Comparison of ENCODE assay signal across 15 cellular contexts in the genomic region with DNA sequence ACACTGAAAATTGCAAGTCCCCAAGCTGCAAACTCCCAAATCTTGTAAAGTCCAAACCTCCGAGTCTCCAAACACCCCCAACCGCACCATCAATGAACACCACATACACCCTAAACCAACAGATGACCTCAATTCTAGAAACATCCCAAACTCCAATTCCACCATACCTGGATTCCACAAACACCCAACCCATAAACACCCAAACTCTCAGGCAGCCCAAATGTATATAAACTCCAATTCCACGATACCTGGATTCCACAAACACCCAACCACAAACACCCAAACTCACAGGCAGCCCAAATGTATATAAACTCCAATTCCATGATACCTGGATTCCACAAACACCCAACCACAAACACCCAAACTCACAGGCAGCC. TPM values are rescaled to one million over a fixed set of nuclear protein-coding genes. Genes with fewer than 3 reads are reported as not detected.
DNase-seq lines count a peak whose midpoint lies in the region; ATAC-seq and TF ChIP-seq lines count a peak whose summit lies in the region.
"Had no signal": no experiment of that assay in that cellular context is flagged by ENCODE, and none has a peak within 500 bp of the region (broad histone marks: within the 10 kb centered on the region; RNA-seq: fewer than 3 reads in every experiment).

No MANE protein-coding gene starts in this region.

- intact Hi-C loops in sigmoid colon (cut with DNase I) = no loop called here

- no peak for TF ChIP-seq EP300 in sigmoid colon (IDR thresholded peaks at IDR 0.05)

- peaks cover 0 to 33% (median 5%) of the 10 kb centered on the region in 11 experiments; a peak in 11 of 22 replicates for H3K36me3 ChIP-seq in BLaER1 treated with 17β-estradiol and CSF1 and Interleukin-3, amounts not matched to agents 10 nM and 100 nM
- H3K36me3 ChIP-seq in RWPE2 (ENCODE audit: low read depth) (peaks cover 13% of the 10 kb centered on the region), sigmoid colon (no peaks in the 10 kb centered on the region)
- H3K36me3 ChIP-seq: gastrocnemius medialis, neural progenitor cell had no signal

- peak overlapping the region; percentile 75 to 95 (median 90); a peak in 21 of 22 replicates for H3K4me2 ChIP-seq in BLaER1 treated with 17β-estradiol and CSF1 and Interleukin-3, amounts not matched to agents 10 nM and 100 nM
- H3K4me2 ChIP-seq: neural progenitor cell had no signal

- no peak for DNase-seq in RWPE2 (ENCODE audit: low spot score)
- DNase-seq in fibroblast of pulmonary artery (ENCODE audit: low read depth) = no peak
- no peak for DNase-seq in sigmoid colon
- DNase-seq in DMS53 treated with DMSO at 0.1 percent for 48 hours (lab: John Stamatoyannopoulos, UW; ENCODE audit: unreplicated experiment) = no peak
- DNase-seq in SIG-M5 (lab: John Stamatoyannopoulos, UW) = no peak
- DNase-seq: activated CD4-positive, alpha-beta memory T cell treated with anti-CD3 and anti-CD28 coated beads, Interleukin-2, amount 10 ng/mL, durations not matched to agents 7 days and 5 days; activated T-cell treated with anti-CD3 and anti-CD28 coated beads, Interleukin-2, amount 50 U/mL, for 4 hours; cerebellar nuclear complex; NCI-H526 treated with DMSO at 0.1 percent for 48 hours had no signal

- H3K9ac ChIP-seq in BLaER1 treated with 17β-estradiol and CSF1 and Interleukin-3, amounts not matched to agents 10 nM and 100 nM = peak overlapping the region in 10 of 11 experiments; percentile 22 to 72 (median 65); a peak in 14 of 22 replicates
- H3K9ac ChIP-seq: neural progenitor cell had no signal

- no peaks in the 10 kb centered on the region for H3K27me3 ChIP-seq in BLaER1 treated with 17β-estradiol and CSF1 and Interleukin-3, amounts not matched to agents 10 nM and 100 nM
- H3K27me3 ChIP-seq in RWPE2 (ENCODE audit: insufficient read depth, poor library complexity, severe bottlenecking) (no peaks in the 10 kb centered on the region), sigmoid colon (peaks cover 0 to 12% (median 4%) of the 10 kb centered on the region in 3 donors)
- H3K27me3 ChIP-seq: neural progenitor cell had no signal

- 92 to 95% methylated on average over 3 of the region's 3 CpGs for WGBS in sigmoid colon, 2 donors

- no peak for ATAC-seq in RWPE2 (ENCODE audit: low read depth)
- ATAC-seq in HG02970 (IDR thresholded peaks at IDR 0.05; ENCODE audit: low FRiP score, unreplicated experiment) = no peak
- ATAC-seq: activated T-cell treated with anti-CD3 and anti-CD28 coated beads, Interleukin-2, amount 50 U/mL, for 4 hours had no signal

- peak overlapping the region in 10 of 11 experiments; percentile 53 to 77 (median 72); a peak in 20 of 22 replicates for H3K27ac ChIP-seq in BLaER1 treated with 17β-estradiol and CSF1 and Interleukin-3, amounts not matched to agents 10 nM and 100 nM
- H3K27ac ChIP-seq in RWPE2 (ENCODE audit: poor library complexity, severe bottlenecking) (peak overlapping the region; percentile 52), sigmoid colon (peak overlapping the region in 3 of 4 donors; percentile 31 to 45 (median 41))
- H3K27ac ChIP-seq: C4-2B, neural progenitor cell had no signal

- peaks cover 0 to 23% (median 0%) of the 10 kb centered on the region in 11 experiments; a peak in 3 of 22 replicates for H4K20me1 ChIP-seq in BLaER1 treated with 17β-estradiol and CSF1 and Interleukin-3, amounts not matched to agents 10 nM and 100 nM

- TF ChIP-seq CTCF in RWPE2 (IDR thresholded peaks at IDR 0.05; ENCODE audit: poor library complexity, severe bottlenecking) = no peak
- TF ChIP-seq CTCF in fibroblast of pulmonary artery (IDR thresholded peaks at IDR 0.05; ENCODE audit: low read length, missing control alignments) = no peak
- TF ChIP-seq CTCF in sigmoid colon (IDR thresholded peaks at IDR 0.05) = no peak

- H3K9me3 ChIP-seq in BLaER1 treated with 17β-estradiol and CSF1 and Interleukin-3, amounts not matched to agents 10 nM and 100 nM (replicated peaks in 1 of 11) = no peaks in the 10 kb centered on the region
- H3K9me3 ChIP-seq in RWPE2 (ENCODE audit: severe bottlenecking) (no peaks in the 10 kb centered on the region), sigmoid colon (no peaks in the 10 kb centered on the region)
- H3K9me3 ChIP-seq: gastrocnemius medialis had no signal

- H3K4me1 ChIP-seq in BLaER1 treated with 17β-estradiol and CSF1 and Interleukin-3, amounts not matched to agents 10 nM and 100 nM = peaks cover 51 to 64% (median 59%) of the 10 kb centered on the region in 10 experiments
- H3K4me1 ChIP-seq in RWPE2 (ENCODE audit: insufficient read depth, poor library complexity, severe bottlenecking) (peaks cover 23% of the 10 kb centered on the region), sigmoid colon (peaks cover 0 to 5% (median 0%) of the 10 kb centered on the region in 4 donors)
- H3K4me1 ChIP-seq: gastrocnemius medialis, neural progenitor cell had no signal

- no peak for TF ChIP-seq POLR2A in sigmoid colon (IDR thresholded peaks at IDR 0.05)

- H3K4me3 ChIP-seq in BLaER1 treated with 17β-estradiol and CSF1 and Interleukin-3, amounts not matched to agents 10 nM and 100 nM = peak overlapping the region in 8 of 10 experiments; percentile 28 to 70 (median 53); a peak in 16 of 20 replicates
- H3K4me3 ChIP-seq in RWPE2 (ENCODE audit: severe bottlenecking) (peak overlapping the region; percentile 16), fibroblast of pulmonary artery (replicated peaks; ENCODE audit: low read depth, low read length) (peak overlapping the region; percentile 94), sigmoid colon (peak overlapping the region; percentile 4 to 33 (median 25))
- H3K4me3 ChIP-seq: neural progenitor cell had no signal

RNA-seq across cellular contexts. Expression of a gene that starts 0.5 kb away (rescaled TPM):
- total RNA-seq in sigmoid colon = 1,000 to 10,000 TPM in 1 of 4 donors, 100 to 1,000 TPM in 3; 317 to 1,284 (median 452) TPM
- polyA plus RNA-seq in sigmoid colon = 100 to 1,000 TPM in 1 of 3 donors, 10 to 100 TPM in 1, 1 to 10 TPM in 1; 9.0 to 313 (median 66.7) TPM

RNA-seq across cellular contexts. Expression of a gene that starts 17.4 kb away (rescaled TPM):
- total RNA-seq in sigmoid colon = 10 to 100 TPM; 44.5 to 67.3 (median 58.8) TPM
- 10 to 100 TPM; 39.0 to 91.1 (median 53.4) TPM for polyA plus RNA-seq in sigmoid colon

RNA-seq across cellular contexts. Expression of a gene that starts 19.5 kb away (rescaled TPM):
- total RNA-seq in sigmoid colon = 100 to 1,000 TPM in 1 of 4 donors, 10 to 100 TPM in 3; 73.1 to 117 (median 90.1) TPM
- polyA plus RNA-seq in sigmoid colon = 10 to 100 TPM; 49.5 to 76.7 (median 70.3) TPM

RNA-seq across cellular contexts. Expression of a gene that starts 47.3 kb away (rescaled TPM):
- total RNA-seq in sigmoid colon = under 1 TPM in 1 of 4 donors, not detected in 3; 0.66 TPM
- polyA plus RNA-seq in sigmoid colon = 10 to 100 TPM; 23.8 to 42.7 (median 30.0) TPM
- total RNA-seq: gastrocnemius medialis had no signal

RNA-seq across cellular contexts. Expression of a gene that starts 50.0 kb away (rescaled TPM):
- total RNA-seq in sigmoid colon = 1 to 10 TPM in 1 of 4 donors, under 1 TPM in 2, not detected in 1; under 0.01 to 2.0 (median 0.41) TPM
- polyA plus RNA-seq in sigmoid colon = 1 to 10 TPM in 1 of 3 donors, not detected in 2; 2.8 TPM
- total RNA-seq: gastrocnemius medialis, temporal lobe had no signal

Comparison
In these comparisons a context has a peak if more than half of its experiments do, and no peak if none do; other contexts are left out.
1. H3K4me3 ChIP-seq: peak in every context shown above with its lines; median percentile 94 in fibroblast of pulmonary artery; 53 in BLaER1 treated with 17β-estradiol and CSF1 and Interleukin-3, amounts not matched to agents 10 nM and 100 nM; 25 in sigmoid colon; 16 in RWPE2.